In the genomic region with DNA sequence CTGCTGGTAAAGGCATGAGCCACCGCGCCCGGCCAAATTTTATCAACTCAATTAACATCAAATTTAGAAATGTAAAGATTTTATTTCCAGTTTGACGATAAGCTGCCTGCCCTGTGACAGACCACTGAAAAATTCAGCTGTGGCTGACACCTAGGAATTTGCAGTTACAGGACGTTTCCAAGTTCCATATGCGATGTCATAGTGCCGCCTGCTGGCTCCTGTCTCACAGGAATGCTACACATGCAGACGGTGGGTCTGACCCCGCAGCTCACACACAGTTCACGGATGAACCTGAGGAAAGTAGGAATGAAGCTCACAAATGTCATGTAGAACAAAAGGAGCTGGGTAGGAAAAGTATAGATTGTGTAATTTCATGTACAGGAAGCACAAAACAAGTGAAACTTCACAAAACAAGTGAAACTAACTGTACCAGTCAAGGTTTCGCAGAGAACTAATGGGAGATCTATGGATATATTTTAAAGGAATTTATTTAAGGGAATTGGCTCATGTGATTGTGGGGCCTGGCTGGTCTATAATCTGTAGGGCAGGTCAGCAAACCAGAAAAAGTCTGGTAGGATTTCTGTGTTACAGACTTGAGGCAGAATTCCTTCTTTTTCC, we compare ENCODE assay signal across 8 cellular contexts. TPM values are rescaled to one million over a fixed set of nuclear protein-coding genes. Genes with fewer than 3 reads are reported as not detected.
DNase-seq lines count a peak whose midpoint lies in the region; ATAC-seq and TF ChIP-seq lines count a peak whose summit lies in the region.

No MANE protein-coding gene starts in this region.

- DNase-seq in DND-41 (peak; percentile 87), LNCaP clone FGC (ENCODE audit: low read depth) (peak; percentile 56), SIG-M5 (lab: John Stamatoyannopoulos, UW) (peak; percentile 22), fibroblast of villous mesenchyme (ENCODE audit: low read depth) (peak; percentile 86), nucleus accumbens (lab: John Stamatoyannopoulos, UW) (peak in 51 of 56 donors; percentile 17 to 90 (median 61)), stromal cell of bone marrow (ENCODE audit: low read depth) (peak; percentile 63)
- DNase-seq in activated T-helper 2 cell treated with anti-CD3 and anti-CD28 coated beads, Interferon-gamma antibody, Interleukin-2, Interleukin-4, amounts not matched to agents 10 μg/mL and 5 μg/mL and 100 μg/mL, durations not matched to agents 14 hours and 24 hours and 36 hours (ENCODE audit: low spot score) = peak; percentile 65

- H2AFZ ChIP-seq in DND-41 (ENCODE audit: low read depth, low read length) = peak overlapping the region; percentile 69

- H3K9me3 ChIP-seq in DND-41 (ENCODE audit: insufficient read depth, low read length, severe bottlenecking) = no peaks in the 10 kb centered on the region

- TF ChIP-seq CTCF in DND-41 (IDR thresholded peaks at IDR 0.05; ENCODE audit: borderline replicate concordance, extremely low read depth, low read length, poor library complexity, severe bottlenecking) (peak; percentile 99), LNCaP clone FGC (IDR thresholded peaks at IDR 0.05; ENCODE audit: control insufficient read depth, extremely low read depth, insufficient read depth) (peak; percentile 98), fibroblast of villous mesenchyme (IDR thresholded peaks at IDR 0.05; ENCODE audit: insufficient read depth, low read depth, low read length) (peak; percentile 99)

- no peak overlapping the region for H3K4me3 ChIP-seq in DND-41 (ENCODE audit: low read depth in 1 of 2, low read length in 2 of 2)
- H3K4me3 ChIP-seq in LNCaP clone FGC (ENCODE audit: low read depth, low read length) = no peak overlapping the region
- H3K4me3 ChIP-seq in fibroblast of villous mesenchyme (ENCODE audit: low read depth, low read length) = no peak overlapping the region

- peaks cover 4% of the 10 kb centered on the region for H3K4me1 Mint-ChIP-seq in activated T-helper 2 cell treated with anti-CD3 and anti-CD28 coated beads, Interferon-gamma antibody, Interleukin-2, Interleukin-4, amounts not matched to agents 10 μg/mL and 5 μg/mL and 100 μg/mL, durations not matched to agents 14 hours and 24 hours and 36 hours (ENCODE audit: low read depth)

- no peaks in the 10 kb centered on the region for H3K27me3 ChIP-seq in DND-41 (ENCODE audit: insufficient read depth, low read length, poor library complexity)

- ATAC-seq in DND-41 (ENCODE audit: insufficient read depth, low read depth) (peak; percentile 96), GM21529 (IDR thresholded peaks at IDR 0.05; ENCODE audit: unreplicated experiment) (no peak)

- H3K79me2 ChIP-seq in DND-41 (ENCODE audit: insufficient read depth, low read length) = no peaks in the 10 kb centered on the region

- no peaks in the 10 kb centered on the region for H3K36me3 ChIP-seq in DND-41 (ENCODE audit: insufficient read depth, low read length)

- H3K27me3 Mint-ChIP-seq in activated T-helper 2 cell treated with anti-CD3 and anti-CD28 coated beads, Interferon-gamma antibody, Interleukin-2, Interleukin-4, amounts not matched to agents 10 μg/mL and 5 μg/mL and 100 μg/mL, durations not matched to agents 14 hours and 24 hours and 36 hours (ENCODE audit: low read depth) = peaks cover 16% of the 10 kb centered on the region

- H3K9me3 Mint-ChIP-seq in activated T-helper 2 cell treated with anti-CD3 and anti-CD28 coated beads, Interferon-gamma antibody, Interleukin-2, Interleukin-4, amounts not matched to agents 10 μg/mL and 5 μg/mL and 100 μg/mL, durations not matched to agents 14 hours and 24 hours and 36 hours = no peaks in the 10 kb centered on the region

- no peaks in the 10 kb centered on the region for H4K20me1 ChIP-seq in DND-41 (ENCODE audit: insufficient read depth, low read length)

- peak overlapping the region; percentile 52; the same call in 1 of the 2 replicates for H3K4me2 ChIP-seq in DND-41 (ENCODE audit: insufficient read depth, low read length)

- H3K36me3 Mint-ChIP-seq in activated T-helper 2 cell treated with anti-CD3 and anti-CD28 coated beads, Interferon-gamma antibody, Interleukin-2, Interleukin-4, amounts not matched to agents 10 μg/mL and 5 μg/mL and 100 μg/mL, durations not matched to agents 14 hours and 24 hours and 36 hours (ENCODE audit: low read depth) = no peaks in the 10 kb centered on the region

- peak overlapping the region; percentile 17 for H3K4me3 Mint-ChIP-seq in activated T-helper 2 cell treated with anti-CD3 and anti-CD28 coated beads, Interferon-gamma antibody, Interleukin-2, Interleukin-4, amounts not matched to agents 10 μg/mL and 5 μg/mL and 100 μg/mL, durations not matched to agents 14 hours and 24 hours and 36 hours (ENCODE audit: low read depth)

- H3K27ac ChIP-seq in DND-41 (ENCODE audit: low read length) = 0 out of 2 replicates have a peak overlapping the region, but pooled peaks have one; percentile 24

- peak overlapping the region; percentile 29 for H3K9ac ChIP-seq in DND-41 (ENCODE audit: low read depth, low read length)

- H3K4me1 ChIP-seq in DND-41 (ENCODE audit: insufficient read depth, low read length) = peaks cover 24% of the 10 kb centered on the region

- intact Hi-C loops in activated T-helper 2 cell treated with anti-CD3 and anti-CD28 coated beads, Interferon-gamma antibody, Interleukin-2, Interleukin-4, amounts not matched to agents 10 μg/mL and 5 μg/mL and 100 μg/mL, durations not matched to agents 14 hours and 24 hours and 36 hours (cut with micrococcal nuclease) = loop anchor here (1.0 to 10.0 kb wide), 4 partner anchors 42 to 540 kb away; no protein-coding TSS in a partner anchor

- H3K27ac Mint-ChIP-seq in activated T-helper 2 cell treated with anti-CD3 and anti-CD28 coated beads, Interferon-gamma antibody, Interleukin-2, Interleukin-4, amounts not matched to agents 10 μg/mL and 5 μg/mL and 100 μg/mL, durations not matched to agents 14 hours and 24 hours and 36 hours = no peak overlapping the region

RNA-seq across cellular contexts. Expression of a gene that starts 13.2 kb away (rescaled TPM):
- total RNA-seq in activated T-helper 2 cell treated with anti-CD3 and anti-CD28 coated beads, Interferon-gamma antibody, Interleukin-2, Interleukin-4, amounts not matched to agents 10 μg/mL and 5 μg/mL and 100 μg/mL, durations not matched to agents 14 hours and 24 hours and 36 hours = 112 and 115 TPM in 2 replicates
- 50.3 and 56.6 TPM in 2 replicates for total RNA-seq in fibroblast of villous mesenchyme

RNA-seq across cellular contexts. Expression of a gene that starts 50.5 kb away (rescaled TPM):
- total RNA-seq in activated T-helper 2 cell treated with anti-CD3 and anti-CD28 coated beads, Interferon-gamma antibody, Interleukin-2, Interleukin-4, amounts not matched to agents 10 μg/mL and 5 μg/mL and 100 μg/mL, durations not matched to agents 14 hours and 24 hours and 36 hours = 57.3 and 60.6 TPM in 2 replicates
- total RNA-seq in fibroblast of villous mesenchyme = 19.3 and 31.1 TPM in 2 replicates

RNA-seq across cellular contexts. Expression of a gene that starts 56.6 kb away (rescaled TPM):
- total RNA-seq in activated T-helper 2 cell treated with anti-CD3 and anti-CD28 coated beads, Interferon-gamma antibody, Interleukin-2, Interleukin-4, amounts not matched to agents 10 μg/mL and 5 μg/mL and 100 μg/mL, durations not matched to agents 14 hours and 24 hours and 36 hours = 37.2 and 37.4 TPM in 2 replicates
- 34.1 and 40.6 TPM in 2 replicates for total RNA-seq in fibroblast of villous mesenchyme

Comparison
In these comparisons a context has a peak if more than half of its experiments do, and no peak if none do; other contexts are left out.
1. DNase-seq: peak in every context shown above with its lines; median percentile 87 in DND-41; 86 in fibroblast of villous mesenchyme; 65 in activated T-helper 2 cell treated with anti-CD3 and anti-CD28 coated beads, Interferon-gamma antibody, Interleukin-2, Interleukin-4, amounts not matched to agents 10 μg/mL and 5 μg/mL and 100 μg/mL, durations not matched to agents 14 hours and 24 hours and 36 hours; 63 in stromal cell of bone marrow; 61 in nucleus accumbens; 56 in LNCaP clone FGC; 22 in SIG-M5.